In genomic region chr5:178127300-178128009, GRCh38 we compare ENCODE assay signal across 10 cellular contexts. TPM values are rescaled to one million over a fixed set of nuclear protein-coding genes. Genes with fewer than 3 reads are reported as not detected.
"Had no signal": no experiment of that assay in that cellular context is flagged by ENCODE, and none has a peak within 500 bp of the region (broad histone marks: within the 10 kb centered on the region; RNA-seq: fewer than 3 reads in every experiment).

No MANE protein-coding gene starts in this region.

RNA-seq across cellular contexts. Expression of gene GMCL2, which starts 59.7 kb away (rescaled TPM):
- total RNA-seq: activated naive CD8-positive, alpha-beta T cell treated with anti-CD3 and anti-CD28 coated beads, Interleukin-2, amount 10 ng/mL, durations not matched to agents 7 days and 5 days; frontal cortex; kidney; left lung; ovary; pulmonary artery endothelial cell; right lobe of liver; tibial nerve had no signal
- polyA plus RNA-seq: fibroblast of lung, ovary, smooth muscle cell had no signal
